Comparison of ENCODE assay signal across 8 cellular contexts in the genomic region with DNA sequence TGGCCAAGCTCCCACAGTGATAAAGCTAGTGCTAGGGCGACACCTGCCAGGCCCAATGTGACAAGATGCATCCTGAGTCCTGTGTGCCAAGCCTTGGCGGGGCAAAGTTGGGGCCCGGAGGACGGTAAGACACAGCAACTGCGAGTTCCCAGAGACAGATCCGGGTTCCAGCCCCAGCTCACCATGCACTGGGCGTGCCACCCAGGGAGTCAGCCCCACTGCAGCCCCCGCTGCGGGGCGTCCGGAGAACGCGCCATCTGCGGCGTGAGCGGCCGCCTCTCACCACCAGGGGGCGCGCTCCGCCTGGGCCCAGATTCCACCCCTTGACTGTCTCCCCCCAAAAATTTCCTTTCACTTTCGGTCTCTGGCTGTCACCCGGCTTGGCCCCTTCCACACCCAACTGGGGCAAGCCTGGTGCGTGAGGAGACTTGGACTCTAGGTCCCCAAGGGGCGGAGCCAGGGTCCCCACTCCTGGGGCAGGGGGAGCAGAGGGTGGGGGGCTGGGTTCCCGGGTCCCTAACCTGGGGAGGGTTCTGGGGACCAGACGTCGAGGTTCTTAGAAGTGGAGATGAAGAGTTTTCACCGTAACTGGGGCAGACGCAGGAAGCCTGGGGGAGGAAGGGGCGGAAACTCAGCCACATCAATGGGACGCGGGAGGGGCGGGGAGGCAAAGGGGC. TPM values are rescaled to one million over a fixed set of nuclear protein-coding genes. Genes with fewer than 3 reads are reported as not detected.
A peak's percentile ranks its signal among the peaks of the same experiment; 100 is the strongest.
DNase-seq lines count a peak whose midpoint lies in the region; ATAC-seq and TF ChIP-seq lines count a peak whose summit lies in the region.

A gene with protein sequence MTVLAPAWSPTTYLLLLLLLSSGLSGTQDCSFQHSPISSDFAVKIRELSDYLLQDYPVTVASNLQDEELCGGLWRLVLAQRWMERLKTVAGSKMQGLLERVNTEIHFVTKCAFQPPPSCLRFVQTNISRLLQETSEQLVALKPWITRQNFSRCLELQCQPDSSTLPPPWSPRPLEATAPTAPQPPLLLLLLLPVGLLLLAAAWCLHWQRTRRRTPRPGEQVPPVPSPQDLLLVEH (plus strand): TSS at position 348 of the 677 bp plus-strand sequence. CDS start 425 bp downstream, outside the sequence.

- H3K4me1 Mint-ChIP-seq in activated CD4-positive, alpha-beta T cell treated with anti-CD3 and anti-CD28 coated beads, Interleukin-2, amount 10 ng/mL, durations not matched to agents 7 days and 5 days, result peaks cover 54% of the 10 kb centered on the region

- H3K27ac ChIP-seq in right lobe of liver, result peak within 1 kb of the TSS; percentile 62 to 67 (median 62)

- H3K36me3 Mint-ChIP-seq in activated CD4-positive, alpha-beta T cell treated with anti-CD3 and anti-CD28 coated beads, Interleukin-2, amount 10 ng/mL, durations not matched to agents 7 days and 5 days (ENCODE audit: low read depth), result peaks cover 41% of the 10 kb centered on the region

- no peaks in the 10 kb centered on the region for H3K9me3 ChIP-seq in right lobe of liver

- DNase-seq in GM13976 (ENCODE audit: low spot score) (peak; percentile 95), NCI-H2171 treated with DMSO at 0.1 percent for 48 hours (lab: John Stamatoyannopoulos, UW) (peak; percentile 62), dedifferentiated amniotic fluid mesenchymal stem cell (ENCODE audit: extremely low spot score) (peak; percentile 82), right lobe of liver (peak; percentile 76 to 79 (median 78)), cortex of kidney (lab: John Stamatoyannopoulos, UW) (no peak)
- DNase-seq in activated CD4-positive, alpha-beta T cell treated with anti-CD3 and anti-CD28 coated beads, Interleukin-2, amount 10 ng/mL, durations not matched to agents 7 days and 5 days, result peak; percentile 99
- peak; percentile 70 to 87 (median 87) for DNase-seq in stimulated activated CD4-positive, alpha-beta T cell treated with anti-CD3 and anti-CD28 coated beads, TNF-alpha, amount 100 ng/mL, for 1 hour (ENCODE audit: low read depth in 3 of 3, low spot score in 1 of 3)

- H3K27me3 Mint-ChIP-seq in activated CD4-positive, alpha-beta T cell treated with anti-CD3 and anti-CD28 coated beads, Interleukin-2, amount 10 ng/mL, durations not matched to agents 7 days and 5 days, result no peaks in the 10 kb centered on the region

- H3K36me3 ChIP-seq in right lobe of liver, result no peaks in the 10 kb centered on the region

- H3K4me3 ChIP-seq in right lobe of liver, result peak within 1 kb of the TSS; percentile 71 to 76 (median 72)

- 2% methylated on average over 7 of the region's 33 CpGs for WGBS in right lobe of liver (ENCODE audit: insufficient coverage, low coverage, low lambda C conversion rate, missing lambda C conversion rate)

- POLR2A ChIA-PET in activated CD4-positive, alpha-beta T cell treated with anti-CD3 and anti-CD28 coated beads, Interleukin-2, amount 10 ng/mL, durations not matched to agents 7 days and 5 days (lab: Charles Lee), result interaction anchor here (0.6 to 1.1 kb wide), 2 partner anchors 18 to 106 kb away, joined by 4 read pairs; no protein-coding TSS in a partner anchor

- TF ChIP-seq POLR2A in right lobe of liver (IDR thresholded peaks at IDR 0.05), result no peak

- intact Hi-C loops in right lobe of liver (cut with DNase I), result no loop called here

- CTCF ChIA-PET in activated CD4-positive, alpha-beta T cell treated with anti-CD3 and anti-CD28 coated beads, Interleukin-2, amount 10 ng/mL, durations not matched to agents 7 days and 5 days (lab: Charles Lee), result interaction anchor here (0.6 to 2.1 kb wide), 31 partner anchors 8 to 550 kb away, joined by 3 to 15 read pairs (median 3); a partner anchor contains a TSS

- peak within 1 kb of the TSS; percentile 91 for H3K4me3 Mint-ChIP-seq in activated CD4-positive, alpha-beta T cell treated with anti-CD3 and anti-CD28 coated beads, Interleukin-2, amount 10 ng/mL, durations not matched to agents 7 days and 5 days

- in situ Hi-C loops in GM13976 (cut with MboI; ENCODE audit: low sequenced_read_pairs, unreplicated experiment), result no loop called here

- peaks cover 0 to 5% (median 0%) of the 10 kb centered on the region in 4 donors for H3K4me1 ChIP-seq in right lobe of liver

- H3K27me3 ChIP-seq in right lobe of liver, result no peaks in the 10 kb centered on the region

- H3K9me3 Mint-ChIP-seq in activated CD4-positive, alpha-beta T cell treated with anti-CD3 and anti-CD28 coated beads, Interleukin-2, amount 10 ng/mL, durations not matched to agents 7 days and 5 days, result no peaks in the 10 kb centered on the region

- peak within 1 kb of the TSS; percentile 85 for H3K27ac Mint-ChIP-seq in activated CD4-positive, alpha-beta T cell treated with anti-CD3 and anti-CD28 coated beads, Interleukin-2, amount 10 ng/mL, durations not matched to agents 7 days and 5 days

- peak; percentile 48 for ATAC-seq in HG02840 (IDR thresholded peaks at IDR 0.05; ENCODE audit: low FRiP score, unreplicated experiment)
- peak; percentile 85 to 88 (median 86) for ATAC-seq in right lobe of liver

- TF ChIP-seq CTCF in GM13976 (IDR thresholded peaks at IDR 0.05; ENCODE audit: borderline replicate concordance, control extremely low read depth, extremely low read depth, insufficient read depth, missing control alignments), result peak; percentile 97
- peak; percentile 95 to 100 (median 99) for TF ChIP-seq CTCF in right lobe of liver (IDR thresholded peaks at IDR 0.05)

RNA-seq across cellular contexts. Expression of the gene that starts here (rescaled TPM):
- 100 to 1,000 TPM; 348 to 355 TPM for total RNA-seq in activated CD4-positive, alpha-beta T cell treated with anti-CD3 and anti-CD28 coated beads, Interleukin-2, amount 10 ng/mL, durations not matched to agents 7 days and 5 days
- 1 to 10 TPM in 5 of 6 experiments, under 1 TPM in 1; 0.80 to 4.4 (median 2.3) TPM for total RNA-seq in right lobe of liver

Comparison
In these comparisons a context has a peak if more than half of its experiments do, and no peak if none do; other contexts are left out.
1. RNA of the gene that starts here (total RNA-seq): 348 to 355 TPM in activated CD4-positive, alpha-beta T cell treated with anti-CD3 and anti-CD28 coated beads, Interleukin-2, amount 10 ng/mL, durations not matched to agents 7 days and 5 days; 0.80 to 4.4 TPM in right lobe of liver; every median in the first group is over 10 times any median in the second.